In genomic region chr21:28857720-28858119, GRCh38 we compare ENCODE assay signal across 8 cellular contexts.
"Had no signal": no experiment of that assay in that cellular context is flagged by ENCODE, and none has a peak within 500 bp of the region (broad histone marks: within the 10 kb centered on the region; RNA-seq: fewer than 3 reads in every experiment).

No MANE protein-coding gene starts in this region.

- H3K27ac ChIP-seq: HL-60 had no signal

- FAIRE-seq: H1, H54, HTR-8/SVneo had no signal

- H3K4me2 ChIP-seq: GM23338 had no signal

- ATAC-seq: GM23338 had no signal

- H3K4me3 ChIP-seq: GM23338 had no signal

- H2AFZ ChIP-seq: GM23338 had no signal

- DNase-seq: H9, HCEC 1CT, KBM-7 had no signal
